19 cellular contexts compared by ENCODE assay signal in genomic region chr2:237134321-237134720, GRCh38.
"Had no signal": no experiment of that assay in that cellular context is flagged by ENCODE, and none has a peak within 500 bp of the region (broad histone marks: within the 10 kb centered on the region; RNA-seq: fewer than 3 reads in every experiment).

No MANE protein-coding gene starts in this region.

- H3K27ac ChIP-seq: ascending aorta, spleen, thoracic aorta had no signal

- DNase-seq: activated CD4-positive, alpha-beta T cell treated with anti-CD3 and anti-CD28 coated beads, Interleukin-2, amount 10 ng/mL, durations not matched to agents 7 days and 5 days; activated CD4-positive, CD25-positive, alpha-beta regulatory T cell; activated naive CD4-positive, alpha-beta T cell treated with Interleukin-2 at 50 U/mL for 16 hours; activated T-cell treated with anti-CD3 and anti-CD28 coated beads for 4 hours; cerebellar nuclear complex; effector memory CD8-positive, alpha-beta T cell; hippocampal formation; kidney glomerular epithelial cell; left ventricle myocardium superior; sigmoid colon; spleen; stimulated activated naive CD8-positive, alpha-beta T cell treated with anti-CD3 and anti-CD28 coated beads, Interleukin-15, amount 100 ng/mL, for 72 hours; SW 1271 had no signal

- H3K27ac Mint-ChIP-seq: activated CD4-positive, alpha-beta T cell treated with anti-CD3 and anti-CD28 coated beads, Interleukin-2, amount 10 ng/mL, durations not matched to agents 7 days and 5 days; dendritic cell treated with granulocyte-macrophage colony-stimulating factor and Interleukin-4, amounts not matched to agents 40 ng/mL and 50 ng/mL, for 4 days; effector memory CD8-positive, alpha-beta T cell; mesothelial cell of epicardium; stimulated activated naive CD8-positive, alpha-beta T cell treated with anti-CD3 and anti-CD28 coated beads, Interleukin-15, amount 100 ng/mL, for 72 hours had no signal

- ATAC-seq: effector memory CD8-positive, alpha-beta T cell; stimulated activated naive CD8-positive, alpha-beta T cell treated with anti-CD3 and anti-CD28 coated beads, Interleukin-15, amount 100 ng/mL, for 72 hours had no signal

- H3K4me1 Mint-ChIP-seq: activated CD4-positive, alpha-beta T cell treated with anti-CD3 and anti-CD28 coated beads, Interleukin-2, amount 10 ng/mL, durations not matched to agents 7 days and 5 days; mesothelial cell of epicardium; neural crest cell; stimulated activated naive CD8-positive, alpha-beta T cell treated with anti-CD3 and anti-CD28 coated beads, Interleukin-15, amount 100 ng/mL, for 72 hours had no signal

- H3K27me3 ChIP-seq: ascending aorta, breast epithelium, sigmoid colon, spleen had no signal

- H3K36me3 Mint-ChIP-seq: mesothelial cell of epicardium had no signal

- H3K4me3 Mint-ChIP-seq: activated CD4-positive, alpha-beta T cell treated with anti-CD3 and anti-CD28 coated beads, Interleukin-2, amount 10 ng/mL, durations not matched to agents 7 days and 5 days; dendritic cell treated with granulocyte-macrophage colony-stimulating factor and Interleukin-4, amounts not matched to agents 40 ng/mL and 50 ng/mL, for 4 days; effector memory CD8-positive, alpha-beta T cell; mesothelial cell of epicardium; neural crest cell; stimulated activated naive CD8-positive, alpha-beta T cell treated with anti-CD3 and anti-CD28 coated beads, Interleukin-15, amount 100 ng/mL, for 72 hours had no signal

- H3K4me3 ChIP-seq: ascending aorta, breast epithelium, sigmoid colon, spleen, thoracic aorta had no signal

- H3K36me3 ChIP-seq: ascending aorta, breast epithelium, sigmoid colon, spleen, thoracic aorta had no signal

- H3K27me3 Mint-ChIP-seq: activated CD4-positive, alpha-beta T cell treated with anti-CD3 and anti-CD28 coated beads, Interleukin-2, amount 10 ng/mL, durations not matched to agents 7 days and 5 days; effector memory CD8-positive, alpha-beta T cell; stimulated activated naive CD8-positive, alpha-beta T cell treated with anti-CD3 and anti-CD28 coated beads, Interleukin-15, amount 100 ng/mL, for 72 hours had no signal

- H3K9me3 ChIP-seq: ascending aorta, breast epithelium, sigmoid colon, spleen, thoracic aorta had no signal

- H3K9me3 Mint-ChIP-seq: activated CD4-positive, alpha-beta T cell treated with anti-CD3 and anti-CD28 coated beads, Interleukin-2, amount 10 ng/mL, durations not matched to agents 7 days and 5 days; dendritic cell treated with granulocyte-macrophage colony-stimulating factor and Interleukin-4, amounts not matched to agents 40 ng/mL and 50 ng/mL, for 4 days; effector memory CD8-positive, alpha-beta T cell; neural crest cell; stimulated activated naive CD8-positive, alpha-beta T cell treated with anti-CD3 and anti-CD28 coated beads, Interleukin-15, amount 100 ng/mL, for 72 hours had no signal

- H3K4me1 ChIP-seq: ascending aorta, breast epithelium, spleen had no signal
